ENCODE assay signal across 8 cellular contexts in genomic region chrX:115330498-115331138, GRCh38. TPM values are rescaled to one million over a fixed set of nuclear protein-coding genes. Genes with fewer than 3 reads are reported as not detected.
DNase-seq lines count a peak whose midpoint lies in the region; ATAC-seq and TF ChIP-seq lines count a peak whose summit lies in the region.

No MANE protein-coding gene starts in this region.

- ATAC-seq in GM19328 (IDR thresholded peaks at IDR 0.05; ENCODE audit: unreplicated experiment), result no peak

- peak; percentile 69 for DNase-seq in GM12865 (ENCODE audit: low read depth)
- peak; percentile 16 for DNase-seq in MG63
- peak; percentile 8 for DNase-seq in T follicular helper cell (ENCODE audit: low read depth)
- peak in 1 of 2 donors; percentile 76 for DNase-seq in foreskin fibroblast
- no peak for DNase-seq in osteocyte (ENCODE audit: extremely low spot score, unreplicated experiment)
- no peak for DNase-seq in OCI-M2 (lab: John Stamatoyannopoulos, UW; ENCODE audit: unreplicated experiment)

- no peak overlapping the region for H3K4me3 ChIP-seq in GM12865 (ENCODE audit: low read depth, low read length)
- no peak overlapping the region for H3K4me3 ChIP-seq in MG63
- peak overlapping the region; percentile 19 to 40 for H3K4me3 ChIP-seq in foreskin fibroblast (ENCODE audit: low read depth in 1 of 2, low read length in 2 of 2)

- H3K4me3 Mint-ChIP-seq in osteocyte (ENCODE audit: unreplicated experiment), result peak overlapping the region; percentile 63

- H3K36me3 Mint-ChIP-seq in osteocyte (ENCODE audit: unreplicated experiment), result no peaks in the 10 kb centered on the region

- H3K27me3 ChIP-seq in MG63, result no peaks in the 10 kb centered on the region

- peaks cover 30% of the 10 kb centered on the region for H3K4me1 Mint-ChIP-seq in osteocyte (ENCODE audit: unreplicated experiment)

- peak; percentile 67 for TF ChIP-seq CTCF in C4-2B (conservative IDR thresholded peaks at IDR 0.05)
- peak; percentile 58 for TF ChIP-seq CTCF in GM12865 (IDR thresholded peaks at IDR 0.05; ENCODE audit: insufficient read depth, low read depth, low read length, missing control alignments)
- TF ChIP-seq CTCF in foreskin fibroblast (IDR thresholded peaks at IDR 0.05; ENCODE audit: low read depth, low read length), result peak; percentile 57
- TF ChIP-seq CTCF in osteocyte (IDR thresholded peaks at IDR 0.05), result peak; percentile 92

- peak overlapping the region; percentile 73 for H3K27ac Mint-ChIP-seq in osteocyte (ENCODE audit: unreplicated experiment)

- no peaks in the 10 kb centered on the region for H3K27me3 Mint-ChIP-seq in osteocyte (ENCODE audit: unreplicated experiment)

- H3K9me3 ChIP-seq in MG63, result no peaks in the 10 kb centered on the region

- H3K36me3 ChIP-seq in MG63, result no peaks in the 10 kb centered on the region

- no peak overlapping the region for H3K27ac ChIP-seq in C4-2B

- peaks cover 4% of the 10 kb centered on the region for H3K9me3 Mint-ChIP-seq in osteocyte (ENCODE audit: unreplicated experiment)

RNA-seq across cellular contexts. Expression of gene LUZP4, which starts 41.1 kb away (rescaled TPM):
- total RNA-seq in MG63 (2014; rRNA removed; shearing (Covaris generic); ENCODE audit: low replicate concordance), result not detected in 2 replicates
- not detected in 2 replicates for total RNA-seq in osteocyte

Comparison
In these comparisons a context has a peak if more than half of its experiments do, and no peak if none do; other contexts are left out.
1. DNase-seq: peak in GM12865 (single experiment), MG63 (single experiment) and T follicular helper cell (single experiment); none in osteocyte (single experiment) and OCI-M2 (single experiment).
2. H3K4me3 ChIP-seq: peak in foreskin fibroblast (2 of 2); none in GM12865 (single experiment) and MG63 (single experiment).
3. Peak in every context shown above with its lines, with median percentiles within 50 percentile points of each other: CTCF ChIP-seq.